21 cellular contexts compared by ENCODE assay signal in the genomic region with DNA sequence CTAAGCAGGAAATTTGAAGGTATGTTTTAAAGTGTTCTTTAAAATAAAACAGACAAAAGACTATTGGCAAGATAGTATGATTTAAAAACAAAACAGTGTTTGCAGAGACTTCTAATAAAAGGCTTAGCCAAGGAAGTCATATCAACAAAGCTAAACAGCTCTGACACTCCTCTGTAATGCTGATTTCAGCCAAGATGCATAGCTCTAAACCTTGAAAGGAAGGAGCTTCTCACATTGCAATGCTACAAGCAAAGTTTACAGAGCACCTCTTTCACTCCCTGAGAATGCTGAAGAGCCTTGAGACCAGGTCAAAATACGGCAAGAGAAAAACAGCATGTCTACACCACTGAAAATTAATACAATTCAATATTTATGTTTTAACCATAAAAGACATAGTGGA. TPM values are rescaled to one million over a fixed set of nuclear protein-coding genes. Genes with fewer than 3 reads are reported as not detected.
DNase-seq lines count a peak whose midpoint lies in the region; ATAC-seq and TF ChIP-seq lines count a peak whose summit lies in the region.
"Had no signal": no experiment of that assay in that cellular context is flagged by ENCODE, and none has a peak within 500 bp of the region (broad histone marks: within the 10 kb centered on the region; RNA-seq: fewer than 3 reads in every experiment).

No MANE protein-coding gene starts in this region.

- no peaks in the 10 kb centered on the region for H3K27me3 Mint-ChIP-seq in H9 (ENCODE audit: low read depth)
- no peaks in the 10 kb centered on the region for H3K27me3 Mint-ChIP-seq in nephron progenitor cell (ENCODE audit: low read depth, poor library complexity)
- H3K27me3 Mint-ChIP-seq: CD8-positive, alpha-beta memory T cell had no signal

- H4K5ac ChIP-seq in H9 (ENCODE audit: insufficient read length, low read depth, low read length) = no peak overlapping the region

- peak overlapping the region; percentile 62 to 96 (median 77); a peak in 6 of 7 replicates for H3K27ac Mint-ChIP-seq in H9
- peak overlapping the region; percentile 55 for H3K27ac Mint-ChIP-seq in nephron progenitor cell
- H3K27ac Mint-ChIP-seq: CD8-positive, alpha-beta memory T cell had no signal

- no peak overlapping the region for H3K4me2 ChIP-seq in H9 (ENCODE audit: insufficient read depth, insufficient read length, low read length)

- H3K18ac ChIP-seq in H9 (ENCODE audit: insufficient read length, low read depth, low read length) = no peak overlapping the region

- no peak overlapping the region for H2BK120ac ChIP-seq in H9 (ENCODE audit: low read depth, low read length, poor library complexity, severe bottlenecking)

- no peak overlapping the region for H4K8ac ChIP-seq in H9 (replicated peaks; ENCODE audit: insufficient read length, low read depth, low read length)

- H3K9me3 Mint-ChIP-seq in H9 (peaks cover 0 to 3% of the 10 kb centered on the region in 2 experiments; a peak in 1 of 5 replicates), nephron progenitor cell (no peaks in the 10 kb centered on the region)
- H3K9me3 Mint-ChIP-seq: CD8-positive, alpha-beta memory T cell had no signal

- no peak overlapping the region for H3K14ac ChIP-seq in H9 (ENCODE audit: insufficient read depth, low read length)

- H2BK5ac ChIP-seq in H9 (ENCODE audit: insufficient read length, low read length) = no peak overlapping the region

- H3K9ac ChIP-seq in H9 (ENCODE audit: extremely low read depth, insufficient read length, low read length) (no peak overlapping the region), iPS-15b (ENCODE audit: low read depth, low read length) (no peak overlapping the region)

- TF ChIP-seq CTCF in H9 (conservative IDR thresholded peaks at IDR 0.05) (no peak), VCaP (conservative IDR thresholded peaks at IDR 0.05) (no peak), nephron progenitor cell (IDR thresholded peaks at IDR 0.05) (no peak), WERI-Rb-1 (IDR thresholded peaks at IDR 0.05; ENCODE audit: low read depth, low read length) (no peak)

- no peak overlapping the region for H2BK20ac ChIP-seq in H9 (ENCODE audit: low read depth, low read length, poor library complexity, severe bottlenecking)

- no peaks in the 10 kb centered on the region for H3K79me2 ChIP-seq in H9 (ENCODE audit: insufficient read depth, low read length)

- no peaks in the 10 kb centered on the region for H3K36me3 ChIP-seq in iPS-15b (ENCODE audit: control insufficient read depth, insufficient read depth, low read length)
- H3K36me3 ChIP-seq in WERI-Rb-1 = peaks cover 3% of the 10 kb centered on the region

- no peak overlapping the region for H2BK12ac ChIP-seq in H9 (ENCODE audit: insufficient read length, low read depth, low read length)

- no peaks in the 10 kb centered on the region; the same call in 1 of the 2 replicates for H3K4me1 ChIP-seq in H9 (ENCODE audit: insufficient read depth, low read length)
- H3K4me1 ChIP-seq in iPS-15b (ENCODE audit: control insufficient read depth, insufficient read depth, low read length) = peaks cover 14% of the 10 kb centered on the region

- H3K4me3 ChIP-seq in iPS-15b (ENCODE audit: low read depth, low read length) (peak overlapping the region; percentile 10), WERI-Rb-1 (ENCODE audit: low read depth, low read length) (no peak overlapping the region)

- H3K4me3 Mint-ChIP-seq in H9 (peak overlapping the region in 1 of 2 experiments; percentile 14; a peak in 1 of 5 replicates), nephron progenitor cell (no peak overlapping the region)
- H3K4me3 Mint-ChIP-seq: CD8-positive, alpha-beta memory T cell had no signal

- H3K27ac ChIP-seq in H9 (ENCODE audit: insufficient read length, low read depth, low read length) (peak overlapping the region; percentile 69), VCaP (peak overlapping the region; percentile 65), WERI-Rb-1 (no peak overlapping the region)
- H3K27ac ChIP-seq: C4-2B had no signal

- H2AFZ ChIP-seq in H9 (ENCODE audit: low read length) = no peak overlapping the region

- no peak overlapping the region for H3K56ac ChIP-seq in H9 (ENCODE audit: insufficient read length, low read depth, low read length)

- no peak overlapping the region for H4K91ac ChIP-seq in H9 (ENCODE audit: insufficient read length, low read depth, low read length)

- H2BK15ac ChIP-seq in H9 (ENCODE audit: low read depth, low read length) = no peak overlapping the region

- H3K27me3 ChIP-seq in H9 (ENCODE audit: insufficient read depth, low read length) (no peaks in the 10 kb centered on the region), iPS-15b (ENCODE audit: control insufficient read depth, insufficient read depth, low read length) (no peaks in the 10 kb centered on the region), WERI-Rb-1 (ENCODE audit: insufficient read depth, low read depth, severe bottlenecking) (no peaks in the 10 kb centered on the region)

- no CpG with 5 or more reads among the region's 1 CpG for WGBS in H9 (ENCODE audit: extremely low coverage, insufficient read length, low lambda C conversion rate)

- no peak overlapping the region for H2AK5ac ChIP-seq in H9 (ENCODE audit: insufficient read length, low read length)

- no peaks in the 10 kb centered on the region for H4K20me1 ChIP-seq in H9 (ENCODE audit: control insufficient read depth, insufficient read depth, insufficient read length)

- H3K79me1 ChIP-seq in H9 (ENCODE audit: insufficient read depth, low read depth, low read length, poor library complexity, severe bottlenecking) = no peaks in the 10 kb centered on the region

- DNase-seq in H9 = no peak
- DNase-seq in nephron progenitor cell = no peak
- no peak for DNase-seq in activated CD8-positive, alpha-beta memory T cell treated with anti-CD3 and anti-CD28 coated beads, Interleukin-2, amount 50 U/mL, for 4 hours
- DNase-seq in WERI-Rb-1 = no peak
- DNase-seq: Calu3; CD8-positive, alpha-beta memory T cell; DMS153; GDM1; GOT3; Karpas-422; NCI-H1694 treated with DMSO at 0.1 percent for 48 hours; NCI-H2081 treated with DMSO at 0.1 percent for 48 hours; NCI-H2171 treated with DMSO at 0.1 percent for 48 hours; NCI-H524 treated with DMSO at 0.1 percent for 48 hours; NCI-H82; OCI-M1; Right ventricle myocardium superior had no signal

- no peak for ATAC-seq in HG02870 (IDR thresholded peaks at IDR 0.05; ENCODE audit: unreplicated experiment)

- H3K23ac ChIP-seq in H9 (ENCODE audit: insufficient read length, low read depth, low read length) = no peak overlapping the region

- H3T11ph ChIP-seq in H9 (ENCODE audit: low read length) = no peak overlapping the region

- H3K36me3 Mint-ChIP-seq in H9 (ENCODE audit: insufficient read depth in 1 of 3, low read depth in 3 of 3) (peaks cover 0 to 19% (median 16%) of the 10 kb centered on the region in 3 experiments; a peak in 4 of 7 replicates), nephron progenitor cell (ENCODE audit: low read depth) (peaks cover 45% of the 10 kb centered on the region)

- H3K4ac ChIP-seq in H9 (ENCODE audit: low read depth, low read length) = no peak overlapping the region

- H3K4me1 Mint-ChIP-seq in H9 (peaks cover 15 to 18% of the 10 kb centered on the region in 2 experiments), nephron progenitor cell (peaks cover 6% of the 10 kb centered on the region)
- H3K4me1 Mint-ChIP-seq: CD8-positive, alpha-beta memory T cell had no signal

- H3K9me3 ChIP-seq in H9 (ENCODE audit: control insufficient read depth, low read depth, low read length) (no peaks in the 10 kb centered on the region), iPS-15b (ENCODE audit: control insufficient read depth, insufficient read depth, low read length) (no peaks in the 10 kb centered on the region), WERI-Rb-1 (ENCODE audit: severe bottlenecking) (no peaks in the 10 kb centered on the region)

- H3K23me2 ChIP-seq in H9 (ENCODE audit: insufficient read length, low read depth, low read length, poor library complexity, severe bottlenecking) = no peaks in the 10 kb centered on the region

RNA-seq across cellular contexts. Expression of a gene that starts 51.8 kb away (rescaled TPM):
- total RNA-seq in H9 (2021) = 11.3 and 12.7 TPM in 2 replicates
